ENCODE assay signal across 1 cellular context in the genomic region with DNA sequence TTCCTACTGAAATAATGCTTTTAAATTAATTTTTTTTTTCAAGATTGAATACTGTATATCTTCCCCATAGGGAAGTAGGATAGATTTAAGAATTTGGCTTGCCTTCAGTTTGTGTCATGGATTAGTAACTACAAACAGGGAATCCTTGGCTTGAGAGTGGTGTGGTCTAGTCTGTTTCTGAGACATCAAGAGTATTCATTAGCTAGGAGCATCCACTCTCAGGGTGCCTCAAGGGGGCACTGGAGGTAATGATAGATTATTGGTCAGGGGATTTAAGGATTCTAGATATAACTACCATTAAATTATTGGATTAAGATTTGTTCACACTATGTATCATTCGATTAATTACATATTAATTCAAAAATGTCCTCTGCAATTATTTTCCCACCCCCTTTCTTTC.
TF ChIP-seq lines count a peak whose summit lies in the region.

No MANE protein-coding gene starts in this region.

TF ChIP-seq in GM23338, 12 proteins besides CTCF, POLR2A, EP300 and RAD21 (continued from another document):
- TF ChIP-seq, protein P1, sequence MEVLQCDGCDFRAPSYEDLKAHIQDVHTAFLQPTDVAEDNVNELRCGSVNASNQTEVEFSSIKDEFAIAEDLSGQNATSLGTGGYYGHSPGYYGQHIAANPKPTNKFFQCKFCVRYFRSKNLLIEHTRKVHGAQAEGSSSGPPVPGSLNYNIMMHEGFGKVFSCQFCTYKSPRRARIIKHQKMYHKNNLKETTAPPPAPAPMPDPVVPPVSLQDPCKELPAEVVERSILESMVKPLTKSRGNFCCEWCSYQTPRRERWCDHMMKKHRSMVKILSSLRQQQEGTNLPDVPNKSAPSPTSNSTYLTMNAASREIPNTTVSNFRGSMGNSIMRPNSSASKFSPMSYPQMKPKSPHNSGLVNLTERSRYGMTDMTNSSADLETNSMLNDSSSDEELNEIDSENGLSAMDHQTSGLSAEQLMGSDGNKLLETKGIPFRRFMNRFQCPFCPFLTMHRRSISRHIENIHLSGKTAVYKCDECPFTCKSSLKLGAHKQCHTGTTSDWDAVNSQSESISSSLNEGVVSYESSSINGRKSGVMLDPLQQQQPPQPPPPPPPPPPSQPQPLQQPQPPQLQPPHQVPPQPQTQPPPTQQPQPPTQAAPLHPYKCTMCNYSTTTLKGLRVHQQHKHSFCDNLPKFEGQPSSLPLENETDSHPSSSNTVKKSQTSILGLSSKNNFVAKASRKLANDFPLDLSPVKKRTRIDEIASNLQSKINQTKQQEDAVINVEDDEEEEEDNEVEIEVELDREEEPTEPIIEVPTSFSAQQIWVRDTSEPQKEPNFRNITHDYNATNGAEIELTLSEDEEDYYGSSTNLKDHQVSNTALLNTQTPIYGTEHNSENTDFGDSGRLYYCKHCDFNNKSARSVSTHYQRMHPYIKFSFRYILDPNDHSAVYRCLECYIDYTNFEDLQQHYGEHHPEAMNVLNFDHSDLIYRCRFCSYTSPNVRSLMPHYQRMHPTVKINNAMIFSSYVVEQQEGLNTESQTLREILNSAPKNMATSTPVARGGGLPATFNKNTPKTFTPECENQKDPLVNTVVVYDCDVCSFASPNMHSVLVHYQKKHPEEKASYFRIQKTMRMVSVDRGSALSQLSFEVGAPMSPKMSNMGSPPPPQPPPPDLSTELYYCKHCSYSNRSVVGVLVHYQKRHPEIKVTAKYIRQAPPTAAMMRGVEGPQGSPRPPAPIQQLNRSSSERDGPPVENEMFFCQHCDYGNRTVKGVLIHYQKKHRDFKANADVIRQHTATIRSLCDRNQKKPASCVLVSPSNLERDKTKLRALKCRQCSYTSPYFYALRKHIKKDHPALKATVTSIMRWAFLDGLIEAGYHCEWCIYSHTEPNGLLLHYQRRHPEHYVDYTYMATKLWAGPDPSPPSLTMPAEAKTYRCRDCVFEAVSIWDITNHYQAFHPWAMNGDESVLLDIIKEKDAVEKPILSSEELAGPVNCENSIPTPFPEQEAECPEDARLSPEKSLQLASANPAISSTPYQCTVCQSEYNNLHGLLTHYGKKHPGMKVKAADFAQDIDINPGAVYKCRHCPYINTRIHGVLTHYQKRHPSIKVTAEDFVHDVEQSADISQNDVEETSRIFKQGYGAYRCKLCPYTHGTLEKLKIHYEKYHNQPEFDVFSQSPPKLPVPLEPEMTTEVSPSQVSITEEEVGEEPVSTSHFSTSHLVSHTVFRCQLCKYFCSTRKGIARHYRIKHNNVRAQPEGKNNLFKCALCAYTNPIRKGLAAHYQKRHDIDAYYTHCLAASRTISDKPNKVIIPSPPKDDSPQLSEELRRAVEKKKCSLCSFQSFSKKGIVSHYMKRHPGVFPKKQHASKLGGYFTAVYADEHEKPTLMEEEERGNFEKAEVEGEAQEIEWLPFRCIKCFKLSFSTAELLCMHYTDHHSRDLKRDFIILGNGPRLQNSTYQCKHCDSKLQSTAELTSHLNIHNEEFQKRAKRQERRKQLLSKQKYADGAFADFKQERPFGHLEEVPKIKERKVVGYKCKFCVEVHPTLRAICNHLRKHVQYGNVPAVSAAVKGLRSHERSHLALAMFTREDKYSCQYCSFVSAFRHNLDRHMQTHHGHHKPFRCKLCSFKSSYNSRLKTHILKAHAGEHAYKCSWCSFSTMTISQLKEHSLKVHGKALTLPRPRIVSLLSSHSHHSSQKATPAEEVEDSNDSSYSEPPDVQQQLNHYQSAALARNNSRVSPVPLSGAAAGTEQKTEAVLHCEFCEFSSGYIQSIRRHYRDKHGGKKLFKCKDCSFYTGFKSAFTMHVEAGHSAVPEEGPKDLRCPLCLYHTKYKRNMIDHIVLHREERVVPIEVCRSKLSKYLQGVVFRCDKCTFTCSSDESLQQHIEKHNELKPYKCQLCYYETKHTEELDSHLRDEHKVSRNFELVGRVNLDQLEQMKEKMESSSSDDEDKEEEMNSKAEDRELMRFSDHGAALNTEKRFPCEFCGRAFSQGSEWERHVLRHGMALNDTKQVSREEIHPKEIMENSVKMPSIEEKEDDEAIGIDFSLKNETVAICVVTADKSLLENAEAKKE (CRISPR knock-in tag; IDR thresholded peaks at IDR 0.05), result no peak
